ENCODE assay signal across 26 cellular contexts in the genomic region with DNA sequence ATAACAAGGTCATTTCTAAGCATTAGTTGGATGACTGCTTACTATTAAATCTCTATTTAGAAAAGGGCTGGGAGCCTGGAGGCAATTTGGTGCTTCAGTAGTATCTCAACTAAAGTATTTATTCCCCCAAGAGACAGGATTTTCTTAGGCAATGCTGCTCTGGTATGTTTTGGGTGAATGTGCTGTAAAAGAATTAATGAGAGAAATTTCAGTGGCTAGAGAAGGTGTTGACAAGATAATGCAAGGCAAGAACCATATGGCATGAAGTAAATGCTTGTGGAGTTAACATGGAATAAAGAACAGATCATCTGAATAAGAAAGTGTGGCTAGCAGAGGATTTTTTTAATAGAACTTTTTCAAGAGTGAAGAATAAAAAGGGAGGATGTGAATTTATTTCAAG.
"Had no signal": no experiment of that assay in that cellular context is flagged by ENCODE, and none has a peak within 500 bp of the region (broad histone marks: within the 10 kb centered on the region; RNA-seq: fewer than 3 reads in every experiment).

No MANE protein-coding gene starts in this region.

- H3K9me3 Mint-ChIP-seq: activated naive CD8-positive, alpha-beta T cell treated with anti-CD3 and anti-CD28 coated beads for 36 hours; activated T-cell treated with anti-CD3 and anti-CD28 coated beads, Interleukin-2, amount 50 U/mL, for 4 hours; central memory CD8-positive, alpha-beta T cell; T-helper 1 cell treated with Interleukin-12 subunit alpha and Interleukin-12 subunit beta and Interleukin-4 antibody, amounts not matched to agents 30 μg/mL and 1 μg/mL, for 36 hours; T-helper 2 cell treated with Interferon-gamma antibody and Interleukin-4, amounts not matched to agents 5 μg/mL and 100 μg/mL, for 36 hours had no signal

- H3K4me3 ChIP-seq: ascending aorta, cardiac muscle cell, K562, SJSA1 had no signal

- H3K4me3 Mint-ChIP-seq: activated CD4-positive, alpha-beta T cell treated with anti-CD3 and anti-CD28 coated beads for 36 hours; activated CD4-positive, alpha-beta T cell treated with anti-CD3 and anti-CD28 coated beads, Interleukin-2, amount 10 ng/mL, durations not matched to agents 7 days and 5 days; activated CD8-positive, alpha-beta T cell treated with anti-CD3 and anti-CD28 coated beads, Interleukin-2, amount 10 ng/mL, durations not matched to agents 7 days and 5 days; activated naive CD8-positive, alpha-beta T cell treated with anti-CD3 and anti-CD28 coated beads for 36 hours; activated T-cell treated with anti-CD3 and anti-CD28 coated beads, Interleukin-2, amount 50 U/mL, for 4 hours; central memory CD8-positive, alpha-beta T cell; T-helper 1 cell treated with Interleukin-12 subunit alpha and Interleukin-12 subunit beta and Interleukin-4 antibody, amounts not matched to agents 30 μg/mL and 1 μg/mL, for 36 hours; T-helper 2 cell treated with Interferon-gamma antibody and Interleukin-4, amounts not matched to agents 5 μg/mL and 100 μg/mL, for 36 hours had no signal

- H3K27ac ChIP-seq: ascending aorta, cardiac muscle cell, SJSA1 had no signal

- H3K36me3 ChIP-seq: ascending aorta, cardiac muscle cell, SJSA1 had no signal

- H3K27me3 ChIP-seq: ascending aorta, SJSA1 had no signal

- H3K27ac Mint-ChIP-seq: activated CD4-positive, alpha-beta T cell treated with anti-CD3 and anti-CD28 coated beads for 36 hours; activated CD4-positive, alpha-beta T cell treated with anti-CD3 and anti-CD28 coated beads, Interleukin-2, amount 10 ng/mL, durations not matched to agents 7 days and 5 days; activated CD8-positive, alpha-beta T cell treated with anti-CD3 and anti-CD28 coated beads, Interleukin-2, amount 10 ng/mL, durations not matched to agents 7 days and 5 days; activated naive CD8-positive, alpha-beta T cell treated with anti-CD3 and anti-CD28 coated beads for 36 hours; T-helper 1 cell treated with Interleukin-12 subunit alpha and Interleukin-12 subunit beta and Interleukin-4 antibody, amounts not matched to agents 30 μg/mL and 1 μg/mL, for 36 hours; T-helper 2 cell treated with Interferon-gamma antibody and Interleukin-4, amounts not matched to agents 5 μg/mL and 100 μg/mL, for 36 hours had no signal

- DNase-seq: activated CD4-positive, alpha-beta T cell treated with anti-CD3 and anti-CD28 coated beads for 36 hours; activated CD4-positive, alpha-beta T cell treated with anti-CD3 and anti-CD28 coated beads, Interleukin-2, amount 10 ng/mL, durations not matched to agents 7 days and 5 days; activated CD4-positive, alpha-beta T cell treated with anti-CD3 and anti-CD28 coated beads, Interleukin-2, amount 50 U/mL, for 48 hours; activated CD8-positive, alpha-beta T cell treated with anti-CD3 and anti-CD28 coated beads, Interleukin-2, amount 10 ng/mL, durations not matched to agents 7 days and 5 days; activated effector memory CD4-positive, alpha-beta T cell treated with Interleukin-2 at 50 U/mL for 16 hours; activated naive CD4-positive, alpha-beta T cell treated with anti-CD3 and anti-CD28 coated beads, Interleukin-2, amount 50 U/mL, for 16 hours; activated naive CD8-positive, alpha-beta T cell treated with anti-CD3 and anti-CD28 coated beads for 36 hours; activated T-cell treated with anti-CD3 and anti-CD28 coated beads, Interleukin-2, amount 50 U/mL, for 4 hours; amygdala; NCI-H1105; NCI-H1417 treated with DMSO at 0.1 percent for 48 hours; NCI-H1930; NCI-H2081 treated with DMSO at 0.1 percent for 48 hours; NCI-H345; NCI-H524 treated with DMSO at 0.1 percent for 48 hours; SHP77; SK-N-SH had no signal

- H3K27me3 Mint-ChIP-seq: activated CD4-positive, alpha-beta T cell treated with anti-CD3 and anti-CD28 coated beads for 36 hours; activated CD4-positive, alpha-beta T cell treated with anti-CD3 and anti-CD28 coated beads, Interleukin-2, amount 10 ng/mL, durations not matched to agents 7 days and 5 days; activated naive CD8-positive, alpha-beta T cell treated with anti-CD3 and anti-CD28 coated beads for 36 hours; central memory CD8-positive, alpha-beta T cell had no signal

- H3K9me3 ChIP-seq: ascending aorta, SK-N-SH had no signal

- ATAC-seq: activated CD4-positive, alpha-beta T cell treated with anti-CD3 and anti-CD28 coated beads for 36 hours; activated CD4-positive, CD25-positive, alpha-beta regulatory T cell treated with anti-CD3 and anti-CD28 coated beads, Interleukin-2, amount 50 U/mL, for 24 hours; activated CD8-positive, alpha-beta T cell treated with anti-CD3 and anti-CD28 coated beads, Interleukin-2, amount 10 ng/mL, durations not matched to agents 7 days and 5 days; activated T-cell treated with anti-CD3 and anti-CD28 coated beads, Interleukin-2, amount 50 U/mL, for 4 hours; K562; Panc1 had no signal
